Comparison of ENCODE assay signal across 9 cellular contexts in the genomic region with DNA sequence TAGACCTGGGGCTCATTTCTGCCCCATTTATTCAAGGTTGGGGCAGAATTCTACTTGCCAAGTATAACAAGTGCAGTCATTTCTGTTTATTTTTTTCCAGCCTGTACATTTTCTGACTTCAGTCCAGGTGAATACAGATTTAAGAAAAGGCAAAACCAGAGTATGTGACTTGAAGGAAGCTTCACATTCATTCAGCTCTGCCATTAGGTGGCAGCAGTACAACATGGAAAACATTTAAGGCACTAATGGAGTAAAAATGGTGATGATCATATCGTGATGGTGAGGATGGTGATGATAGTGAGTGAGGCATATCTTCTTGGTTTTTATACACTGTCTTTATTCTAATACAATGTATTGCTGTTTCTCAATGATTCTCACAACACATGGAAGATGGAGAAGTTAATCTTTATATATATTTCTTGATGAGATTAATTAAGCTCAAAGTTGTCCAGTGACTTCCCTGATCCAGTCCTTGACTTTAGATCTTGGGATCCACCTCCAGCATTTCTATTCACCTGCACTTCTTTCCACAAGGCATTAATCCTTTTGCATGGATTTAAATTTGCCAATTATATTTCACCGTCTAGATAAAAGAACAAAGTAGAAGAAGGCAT.
A peak's percentile ranks its signal among the peaks of the same experiment; 100 is the strongest.
DNase-seq lines count a peak whose midpoint lies in the region; ATAC-seq and TF ChIP-seq lines count a peak whose summit lies in the region.
"Had no signal": no experiment of that assay in that cellular context is flagged by ENCODE, and none has a peak within 500 bp of the region (broad histone marks: within the 10 kb centered on the region; RNA-seq: fewer than 3 reads in every experiment).

No MANE protein-coding gene starts in this region.

- DNase-seq in NCI-H1417 (lab: John Stamatoyannopoulos, UW) = peak; percentile 22 to 83 (median 34)
- no peak for DNase-seq in NCI-H1417 treated with DMSO at 0.1 percent for 48 hours (lab: John Stamatoyannopoulos, UW)
- peak; percentile 17 for DNase-seq in NCI-H82 treated with DMSO at 0.1 percent for 48 hours (lab: John Stamatoyannopoulos, UW; ENCODE audit: unreplicated experiment)
- DNase-seq in coronary artery (ENCODE audit: low spot score) = no peak
- peak; percentile 31 for DNase-seq in nephron progenitor cell
- DNase-seq in NCI-H2029 (lab: John Stamatoyannopoulos, UW) = no peak

- no peak overlapping the region for H3K27ac ChIP-seq in coronary artery
- H3K27ac ChIP-seq: skin epidermis had no signal

- H3K27ac Mint-ChIP-seq in nephron progenitor cell = peak overlapping the region; percentile 78

- peaks cover 26% of the 10 kb centered on the region for H3K36me3 Mint-ChIP-seq in nephron progenitor cell (ENCODE audit: low read depth)

- peaks cover 40% of the 10 kb centered on the region for H3K9me3 Mint-ChIP-seq in nephron progenitor cell

- peaks cover 59% of the 10 kb centered on the region for H3K4me1 Mint-ChIP-seq in nephron progenitor cell

- H3K4me3 ChIP-seq in coronary artery = no peak overlapping the region
- H3K4me3 ChIP-seq: skin epidermis had no signal

- TF ChIP-seq CTCF in coronary artery (IDR thresholded peaks at IDR 0.05) (peak; percentile 30), nephron progenitor cell (IDR thresholded peaks at IDR 0.05) (peak; percentile 67)

- ATAC-seq in HG02973 (IDR thresholded peaks at IDR 0.05; ENCODE audit: unreplicated experiment) (peak; percentile 78), GM21447 (IDR thresholded peaks at IDR 0.05; ENCODE audit: unreplicated experiment) (no peak)

- no peaks in the 10 kb centered on the region for H3K27me3 Mint-ChIP-seq in nephron progenitor cell (ENCODE audit: low read depth, poor library complexity)

- no peak overlapping the region for H3K4me3 Mint-ChIP-seq in nephron progenitor cell

Comparison
In these comparisons a context has a peak if more than half of its experiments do, and no peak if none do; other contexts are left out.
1. DNase-seq: peak in NCI-H1417 (3 of 3), NCI-H82 treated with DMSO at 0.1 percent for 48 hours (single experiment) and nephron progenitor cell (single experiment); none in NCI-H1417 treated with DMSO at 0.1 percent for 48 hours (single experiment), coronary artery (single experiment) and NCI-H2029 (single experiment).